ENCODE assay signal across 8 cellular contexts in the genomic region with DNA sequence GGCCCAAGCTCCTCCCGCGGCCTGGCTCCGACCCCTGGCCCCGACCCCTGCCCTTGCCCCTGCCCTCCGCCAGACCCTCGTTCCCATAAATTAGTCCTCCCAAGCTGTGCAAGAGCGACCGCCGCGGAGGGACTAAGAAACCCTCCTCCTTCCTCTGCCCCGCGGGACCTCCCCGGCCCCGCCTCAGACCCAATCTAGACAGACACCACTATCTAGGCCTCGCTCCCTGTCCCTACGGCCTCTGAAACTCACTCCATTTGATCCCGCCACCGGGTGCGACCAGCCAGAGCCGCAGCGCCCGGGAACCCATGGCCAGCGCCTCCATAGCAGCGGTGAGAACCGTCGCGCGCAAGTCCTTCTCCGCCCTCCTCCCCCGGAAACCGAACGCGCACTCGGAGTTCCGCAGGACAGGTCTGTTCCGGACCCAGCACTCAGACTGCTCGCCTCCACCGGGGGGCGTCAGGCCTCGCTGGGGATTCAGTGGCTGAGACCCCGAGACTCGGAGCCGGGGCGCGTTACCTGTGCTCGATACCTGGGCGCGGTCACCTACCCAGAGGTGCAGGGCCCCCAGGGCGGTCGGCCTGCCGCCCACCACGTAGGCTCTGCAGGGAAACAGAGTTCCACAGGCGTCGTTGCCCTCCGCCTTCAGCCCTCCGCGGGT. TPM values are rescaled to one million over a fixed set of nuclear protein-coding genes. Genes with fewer than 3 reads are reported as not detected.
A peak's percentile ranks its signal among the peaks of the same experiment; 100 is the strongest.
DNase-seq lines count a peak whose midpoint lies in the region; ATAC-seq and TF ChIP-seq lines count a peak whose summit lies in the region.

MRPL39 (minus strand) TSS at position 331 of the 661 bp plus-strand sequence; CDS start at position 325, 6 bp downstream.

- H3K27ac ChIP-seq in esophagus muscularis mucosa (replicated peaks in 1 of 4) = peak within 1 kb of the TSS; percentile 77 to 88 (median 83)

- DNase-seq in DMS53 treated with DMSO at 0.1 percent for 48 hours (lab: John Stamatoyannopoulos, UW; ENCODE audit: unreplicated experiment) = peak; percentile 49
- DNase-seq in KBM-7 = peak; percentile 89
- DNase-seq in activated T-cell treated with anti-CD3 and anti-CD28 coated beads, Interleukin-2, amount 50 U/mL, for 4 hours = peak; percentile 82
- peak; percentile 95 for DNase-seq in esophagus muscularis mucosa (ENCODE audit: extremely low spot score)
- peak; percentile 92 for DNase-seq in myocyte (ENCODE audit: low read depth)
- peak; percentile 74 to 89 for DNase-seq in stimulated activated CD8-positive, alpha-beta memory T cell treated with anti-CD3 and anti-CD28 coated beads, Interleukin-7, amount 100 ng/mL, for 48 hours (ENCODE audit: extremely low read depth in 1 of 2, low read depth in 1 of 2)

- no peaks in the 10 kb centered on the region for H3K27me3 Mint-ChIP-seq in activated T-cell treated with anti-CD3 and anti-CD28 coated beads, Interleukin-2, amount 50 U/mL, for 4 hours (ENCODE audit: low read depth)

- H3K36me3 Mint-ChIP-seq in activated T-cell treated with anti-CD3 and anti-CD28 coated beads, Interleukin-2, amount 50 U/mL, for 4 hours (ENCODE audit: insufficient read depth) = peaks cover 15% of the 10 kb centered on the region

- H3K4me1 Mint-ChIP-seq in activated T-cell treated with anti-CD3 and anti-CD28 coated beads, Interleukin-2, amount 50 U/mL, for 4 hours (ENCODE audit: low read depth) = peaks cover 39% of the 10 kb centered on the region

- H3K27me3 ChIP-seq in esophagus muscularis mucosa = no peaks in the 10 kb centered on the region

- in situ Hi-C loops in KBM-7 (cut with MboI; ENCODE audit: low pct_unique_long_range_greater_than_20kb, low sequenced_read_pairs) = no loop called here

- under 1% methylated on average over 26 of the region's 57 CpGs for WGBS in esophagus muscularis mucosa

- no peak for TF ChIP-seq EP300 in esophagus muscularis mucosa (IDR thresholded peaks at IDR 0.05)

- H3K4me1 ChIP-seq in esophagus muscularis mucosa = peaks cover 13 to 55% (median 37%) of the 10 kb centered on the region in 4 donors

- peak within 1 kb of the TSS; percentile 65 to 93 (median 82) for H3K4me3 ChIP-seq in esophagus muscularis mucosa

- ATAC-seq in GM21717 (IDR thresholded peaks at IDR 0.05; ENCODE audit: unreplicated experiment) = peak; percentile 95
- peak; percentile 94 to 95 for ATAC-seq in activated T-cell treated with anti-CD3 and anti-CD28 coated beads, Interleukin-2, amount 50 U/mL, for 4 hours

- TF ChIP-seq CTCF in esophagus muscularis mucosa (IDR thresholded peaks at IDR 0.05) = peak; percentile 44 to 59 (median 54)

- H3K36me3 ChIP-seq in esophagus muscularis mucosa = peaks cover 5 to 37% (median 28%) of the 10 kb centered on the region in 4 donors

- intact Hi-C loops in esophagus muscularis mucosa (cut with DNase I) = no loop called here

- no peaks in the 10 kb centered on the region for H3K9me3 ChIP-seq in esophagus muscularis mucosa

- no peaks in the 10 kb centered on the region for H3K9me3 Mint-ChIP-seq in activated T-cell treated with anti-CD3 and anti-CD28 coated beads, Interleukin-2, amount 50 U/mL, for 4 hours

- peak within 1 kb of the TSS; percentile 96 for H3K4me3 Mint-ChIP-seq in activated T-cell treated with anti-CD3 and anti-CD28 coated beads, Interleukin-2, amount 50 U/mL, for 4 hours

- TF ChIP-seq POLR2A in esophagus muscularis mucosa (IDR thresholded peaks at IDR 0.05; ENCODE audit: low read depth) = no peak

TF ChIP-seq in PFSK-1, 5 proteins besides CTCF, POLR2A, EP300 and RAD21:
- TF ChIP-seq TAF1 (IDR thresholded peaks at IDR 0.05; ENCODE audit: borderline replicate concordance, insufficient read depth, low read length) (peak; percentile 100), POLR2AphosphoS5 (IDR thresholded peaks at IDR 0.05; ENCODE audit: low read depth, low read length) (peak; percentile 88), FOXP2 (optimal IDR thresholded peaks at IDR 0.05; ENCODE audit: borderline replicate concordance, extremely low read depth, extremely low read length, insufficient read depth) (peak; percentile 94), SIN3A (IDR thresholded peaks at IDR 0.05; ENCODE audit: borderline replicate concordance, insufficient read depth, low read length) (peak; percentile 67; the same call in 1 of the 2 replicates)
- TF ChIP-seq, protein P1, sequence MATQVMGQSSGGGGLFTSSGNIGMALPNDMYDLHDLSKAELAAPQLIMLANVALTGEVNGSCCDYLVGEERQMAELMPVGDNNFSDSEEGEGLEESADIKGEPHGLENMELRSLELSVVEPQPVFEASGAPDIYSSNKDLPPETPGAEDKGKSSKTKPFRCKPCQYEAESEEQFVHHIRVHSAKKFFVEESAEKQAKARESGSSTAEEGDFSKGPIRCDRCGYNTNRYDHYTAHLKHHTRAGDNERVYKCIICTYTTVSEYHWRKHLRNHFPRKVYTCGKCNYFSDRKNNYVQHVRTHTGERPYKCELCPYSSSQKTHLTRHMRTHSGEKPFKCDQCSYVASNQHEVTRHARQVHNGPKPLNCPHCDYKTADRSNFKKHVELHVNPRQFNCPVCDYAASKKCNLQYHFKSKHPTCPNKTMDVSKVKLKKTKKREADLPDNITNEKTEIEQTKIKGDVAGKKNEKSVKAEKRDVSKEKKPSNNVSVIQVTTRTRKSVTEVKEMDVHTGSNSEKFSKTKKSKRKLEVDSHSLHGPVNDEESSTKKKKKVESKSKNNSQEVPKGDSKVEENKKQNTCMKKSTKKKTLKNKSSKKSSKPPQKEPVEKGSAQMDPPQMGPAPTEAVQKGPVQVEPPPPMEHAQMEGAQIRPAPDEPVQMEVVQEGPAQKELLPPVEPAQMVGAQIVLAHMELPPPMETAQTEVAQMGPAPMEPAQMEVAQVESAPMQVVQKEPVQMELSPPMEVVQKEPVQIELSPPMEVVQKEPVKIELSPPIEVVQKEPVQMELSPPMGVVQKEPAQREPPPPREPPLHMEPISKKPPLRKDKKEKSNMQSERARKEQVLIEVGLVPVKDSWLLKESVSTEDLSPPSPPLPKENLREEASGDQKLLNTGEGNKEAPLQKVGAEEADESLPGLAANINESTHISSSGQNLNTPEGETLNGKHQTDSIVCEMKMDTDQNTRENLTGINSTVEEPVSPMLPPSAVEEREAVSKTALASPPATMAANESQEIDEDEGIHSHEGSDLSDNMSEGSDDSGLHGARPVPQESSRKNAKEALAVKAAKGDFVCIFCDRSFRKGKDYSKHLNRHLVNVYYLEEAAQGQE (IDR thresholded peaks at IDR 0.05; ENCODE audit: insufficient read depth in 1 of 2, low read depth in 2 of 2, low read length in 2 of 2) = peak; percentile 57 to 77; a peak in 3 of 4 replicates

RNA-seq across cellular contexts. Expression of gene MRPL39, which starts in this region (rescaled TPM):
- 43.2 TPM for polyA plus RNA-seq in PFSK-1 (2012; ENCODE audit: insufficient read length, low read depth)
- total RNA-seq in activated T-cell treated with anti-CD3 and anti-CD28 coated beads, Interleukin-2, amount 50 U/mL, for 4 hours = 10 to 100 TPM; 75.2 to 80.0 (median 75.6) TPM
- total RNA-seq in esophagus muscularis mucosa (10 to 100 TPM; 22.0 to 31.8 (median 27.4) TPM), myocyte (33.2 and 46.0 TPM in 2 replicates)
- 20.1 TPM for polyA plus RNA-seq in myocyte (2012)

Comparison
In these comparisons a context has a peak if more than half of its experiments do, and no peak if none do; other contexts are left out.
1. Peak in every context shown above with its lines: DNase-seq, ATAC-seq, H3K4me3 ChIP-seq and H3K27ac ChIP-seq.